8 cellular contexts compared by ENCODE assay signal in the genomic region with DNA sequence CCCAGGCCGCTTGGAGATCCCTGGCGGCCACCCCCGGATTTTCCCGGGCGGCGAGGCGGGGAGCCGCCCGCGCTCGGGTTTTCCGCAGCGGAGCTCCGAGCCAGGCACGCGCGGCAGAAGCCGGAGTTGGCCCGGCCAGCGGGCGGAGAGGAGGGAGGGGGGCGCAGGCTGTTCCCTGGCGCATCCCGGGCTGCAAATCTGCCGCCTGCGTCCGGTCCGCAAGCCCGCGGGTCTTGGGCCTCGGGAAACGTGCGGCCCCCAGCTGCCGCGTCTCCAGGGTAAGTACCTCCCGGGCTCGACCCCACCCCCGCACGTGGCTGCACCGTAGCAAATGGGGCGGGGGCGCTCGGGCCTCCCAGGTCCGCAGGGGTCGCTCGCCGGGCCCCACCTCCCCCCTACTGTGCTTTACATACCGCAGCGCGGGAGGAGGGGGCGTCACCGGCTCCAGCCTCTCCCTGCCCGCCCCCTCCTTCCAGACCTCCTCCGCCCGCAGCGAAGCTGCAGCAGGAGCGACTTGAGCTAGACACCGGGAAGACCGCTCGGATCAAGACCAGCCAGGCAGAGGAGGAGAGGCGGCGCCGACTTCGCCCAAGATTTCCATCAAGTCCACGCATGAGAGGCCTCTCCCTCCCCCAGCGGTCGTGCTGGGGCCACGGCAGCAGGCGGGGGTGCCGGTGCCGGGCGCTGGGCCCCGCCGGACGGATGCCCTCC. TPM values are rescaled to one million over a fixed set of nuclear protein-coding genes. Genes with fewer than 3 reads are reported as not detected.
DNase-seq lines count a peak whose midpoint lies in the region; ATAC-seq and TF ChIP-seq lines count a peak whose summit lies in the region.

No MANE protein-coding gene starts in this region.

- no peak for DNase-seq in activated CD8-positive, alpha-beta T cell treated with anti-CD3 and anti-CD28 coated beads for 36 hours
- DNase-seq in activated CD8-positive, alpha-beta T cell treated with anti-CD3 and anti-CD28 coated beads, Interleukin-2, amount 10 ng/mL, durations not matched to agents 7 days and 5 days: no peak
- DNase-seq in brain microvascular endothelial cell (no peak), kidney tubule cell (ENCODE audit: low spot score) (peak; percentile 20), T-helper 1 cell (no peak)

- intact Hi-C loops in activated CD8-positive, alpha-beta T cell treated with anti-CD3 and anti-CD28 coated beads for 36 hours (cut with micrococcal nuclease): loop anchor here (5.0 kb wide), 1 partner anchor 240 kb away; no protein-coding TSS in a partner anchor

- peaks cover 21% of the 10 kb centered on the region for H3K27me3 Mint-ChIP-seq in activated CD8-positive, alpha-beta T cell treated with anti-CD3 and anti-CD28 coated beads for 36 hours
- H3K27me3 Mint-ChIP-seq in activated CD8-positive, alpha-beta T cell treated with anti-CD3 and anti-CD28 coated beads, Interleukin-2, amount 10 ng/mL, durations not matched to agents 7 days and 5 days (ENCODE audit: low read depth): peaks cover 21% of the 10 kb centered on the region

- in situ Hi-C loops in brain microvascular endothelial cell (cut with HindIII; ENCODE audit: low pct_ligation_motif_present, low sequenced_read_pairs): no loop called here

- no peak overlapping the region for H3K27ac Mint-ChIP-seq in activated CD8-positive, alpha-beta T cell treated with anti-CD3 and anti-CD28 coated beads for 36 hours
- no peak overlapping the region for H3K27ac Mint-ChIP-seq in activated CD8-positive, alpha-beta T cell treated with anti-CD3 and anti-CD28 coated beads, Interleukin-2, amount 10 ng/mL, durations not matched to agents 7 days and 5 days

- ATAC-seq in activated CD8-positive, alpha-beta T cell treated with anti-CD3 and anti-CD28 coated beads for 36 hours: no peak
- ATAC-seq in activated CD8-positive, alpha-beta T cell treated with anti-CD3 and anti-CD28 coated beads, Interleukin-2, amount 10 ng/mL, durations not matched to agents 7 days and 5 days: no peak
- ATAC-seq in HG02885 (IDR thresholded peaks at IDR 0.05; ENCODE audit: poor library complexity, unreplicated experiment) (no peak), GM19328 (IDR thresholded peaks at IDR 0.05; ENCODE audit: unreplicated experiment) (no peak)

- peaks cover 3% of the 10 kb centered on the region for H3K9me3 ChIP-seq in thymus (ENCODE audit: control insufficient read depth)

- H3K36me3 Mint-ChIP-seq in activated CD8-positive, alpha-beta T cell treated with anti-CD3 and anti-CD28 coated beads for 36 hours (ENCODE audit: low read depth): peaks cover 12% of the 10 kb centered on the region
- peaks cover 11% of the 10 kb centered on the region for H3K36me3 Mint-ChIP-seq in activated CD8-positive, alpha-beta T cell treated with anti-CD3 and anti-CD28 coated beads, Interleukin-2, amount 10 ng/mL, durations not matched to agents 7 days and 5 days (ENCODE audit: low read depth)

- H3K4me1 ChIP-seq in thymus (ENCODE audit: control insufficient read depth, insufficient read depth, low read length): peaks cover 8% of the 10 kb centered on the region

- CTCF ChIA-PET in activated CD8-positive, alpha-beta T cell treated with anti-CD3 and anti-CD28 coated beads for 36 hours (lab: Charles Lee): interaction anchor here (0.6 to 2.6 kb wide), 16 partner anchors 9 to 241 kb away, joined by 3 to 14 read pairs (median 4); no protein-coding TSS in a partner anchor
- CTCF ChIA-PET in activated CD8-positive, alpha-beta T cell treated with anti-CD3 and anti-CD28 coated beads, Interleukin-2, amount 10 ng/mL, durations not matched to agents 7 days and 5 days (lab: Charles Lee): interaction anchor here (0.7 to 3.7 kb wide), 8 partner anchors 10 to 237 kb away, joined by 3 to 24 read pairs (median 4); a partner anchor contains a TSS

- H3K4me3 Mint-ChIP-seq in activated CD8-positive, alpha-beta T cell treated with anti-CD3 and anti-CD28 coated beads for 36 hours: peak overlapping the region; percentile 68
- H3K4me3 Mint-ChIP-seq in activated CD8-positive, alpha-beta T cell treated with anti-CD3 and anti-CD28 coated beads, Interleukin-2, amount 10 ng/mL, durations not matched to agents 7 days and 5 days: no peak overlapping the region

- H3K4me3 ChIP-seq in brain microvascular endothelial cell (ENCODE audit: low read depth, low read length): peak overlapping the region; percentile 59
- H3K4me3 ChIP-seq in thymus (ENCODE audit: low read length): peak overlapping the region; percentile 21

- H3K27ac ChIP-seq in brain microvascular endothelial cell (no peak overlapping the region), thymus (ENCODE audit: low read depth) (no peak overlapping the region)

- no peaks in the 10 kb centered on the region for H3K27me3 ChIP-seq in brain microvascular endothelial cell (replicated peaks)
- peaks cover 56% of the 10 kb centered on the region for H3K27me3 ChIP-seq in thymus (ENCODE audit: control insufficient read depth, insufficient read depth)

- TF ChIP-seq CTCF in activated CD8-positive, alpha-beta T cell treated with anti-CD3 and anti-CD28 coated beads for 36 hours (IDR thresholded peaks at IDR 0.05): no peak
- TF ChIP-seq CTCF in brain microvascular endothelial cell (IDR thresholded peaks at IDR 0.05; ENCODE audit: low read depth, low read length, missing control alignments): no peak

- H3K36me3 ChIP-seq in brain microvascular endothelial cell (replicated peaks) (no peaks in the 10 kb centered on the region), thymus (ENCODE audit: control insufficient read depth, insufficient read depth) (peaks cover 21% of the 10 kb centered on the region)

- peaks cover 2% of the 10 kb centered on the region for H3K4me1 Mint-ChIP-seq in activated CD8-positive, alpha-beta T cell treated with anti-CD3 and anti-CD28 coated beads for 36 hours (ENCODE audit: low read depth)
- peaks cover 10% of the 10 kb centered on the region for H3K4me1 Mint-ChIP-seq in activated CD8-positive, alpha-beta T cell treated with anti-CD3 and anti-CD28 coated beads, Interleukin-2, amount 10 ng/mL, durations not matched to agents 7 days and 5 days (ENCODE audit: low read depth)

- POLR2A ChIA-PET in activated CD8-positive, alpha-beta T cell treated with anti-CD3 and anti-CD28 coated beads for 36 hours (lab: Charles Lee): interaction anchor here (0.8 kb wide), 1 partner anchor 10 kb away, joined by 4 read pairs; no protein-coding TSS in a partner anchor
- POLR2A ChIA-PET in activated CD8-positive, alpha-beta T cell treated with anti-CD3 and anti-CD28 coated beads, Interleukin-2, amount 10 ng/mL, durations not matched to agents 7 days and 5 days (lab: Charles Lee): interaction anchor here (0.7 kb wide), 1 partner anchor 1538 kb away, joined by 3 read pairs; no protein-coding TSS in a partner anchor

- 3% methylated on average over 75 of the region's 75 CpGs for WGBS in thymus

- H3K9me3 Mint-ChIP-seq in activated CD8-positive, alpha-beta T cell treated with anti-CD3 and anti-CD28 coated beads for 36 hours: no peaks in the 10 kb centered on the region
- no peaks in the 10 kb centered on the region for H3K9me3 Mint-ChIP-seq in activated CD8-positive, alpha-beta T cell treated with anti-CD3 and anti-CD28 coated beads, Interleukin-2, amount 10 ng/mL, durations not matched to agents 7 days and 5 days (ENCODE audit: insufficient read depth)

RNA-seq across cellular contexts. Expression of a gene that starts 1.6 kb away (rescaled TPM):
- total RNA-seq in activated CD8-positive, alpha-beta T cell treated with anti-CD3 and anti-CD28 coated beads for 36 hours: 1 to 10 TPM; 1.0 to 1.1 TPM
- total RNA-seq in activated CD8-positive, alpha-beta T cell treated with anti-CD3 and anti-CD28 coated beads, Interleukin-2, amount 10 ng/mL, durations not matched to agents 7 days and 5 days: not detected
- polyA plus RNA-seq in thymus: 2.5 TPM

RNA-seq across cellular contexts. Expression of a gene that starts 59.6 kb away (rescaled TPM):
- total RNA-seq in activated CD8-positive, alpha-beta T cell treated with anti-CD3 and anti-CD28 coated beads for 36 hours: 100 to 1,000 TPM; 121 to 123 TPM
- total RNA-seq in activated CD8-positive, alpha-beta T cell treated with anti-CD3 and anti-CD28 coated beads, Interleukin-2, amount 10 ng/mL, durations not matched to agents 7 days and 5 days: 100 to 1,000 TPM; 122 to 124 TPM
- 85.8 TPM for polyA plus RNA-seq in thymus
